16 cellular contexts compared by ENCODE assay signal in the genomic region with DNA sequence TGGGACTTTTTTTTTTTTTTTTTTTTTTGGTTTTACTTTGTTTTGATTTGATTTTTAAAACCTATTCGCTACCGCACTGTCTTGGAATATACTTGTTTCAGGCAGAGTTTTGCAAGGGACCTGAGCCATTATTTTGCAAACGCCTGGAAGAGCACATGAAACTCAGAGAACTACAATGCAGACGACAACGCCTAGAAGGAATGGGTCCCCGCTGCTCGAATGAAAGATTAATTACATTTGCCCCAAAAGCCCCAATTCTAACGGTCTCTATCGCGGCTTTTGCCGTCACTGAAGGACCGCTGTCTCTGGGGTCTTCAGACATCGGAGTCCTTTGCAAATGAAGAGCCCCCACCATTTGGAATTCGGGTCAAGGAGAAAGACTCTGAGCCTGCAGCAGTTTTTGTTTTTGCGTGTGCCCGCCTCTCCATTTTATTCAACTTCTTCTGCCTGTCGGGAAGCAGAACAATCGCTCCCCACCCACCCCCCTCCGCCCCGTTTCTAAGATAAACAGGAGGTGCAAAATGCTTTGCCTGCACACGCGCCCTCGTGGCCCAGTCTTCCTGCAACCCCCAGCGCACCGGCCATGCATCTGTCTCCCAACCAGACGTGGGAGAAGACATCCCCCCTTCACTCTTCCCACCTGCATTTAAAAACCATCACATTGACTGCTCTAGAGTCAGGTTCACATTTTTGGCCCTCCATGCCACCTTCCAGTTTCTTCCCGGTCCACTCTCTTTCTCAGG. TPM values are rescaled to one million over a fixed set of nuclear protein-coding genes. Genes with fewer than 3 reads are reported as not detected.
DNase-seq lines count a peak whose midpoint lies in the region; ATAC-seq and TF ChIP-seq lines count a peak whose summit lies in the region.
"Had no signal": no experiment of that assay in that cellular context is flagged by ENCODE, and none has a peak within 500 bp of the region (broad histone marks: within the 10 kb centered on the region; RNA-seq: fewer than 3 reads in every experiment).

No MANE protein-coding gene starts in this region.

- no peak for DNase-seq in nephron progenitor cell
- DNase-seq in natural killer cell: no peak
- DNase-seq in WERI-Rb-1: no peak
- no peak for DNase-seq in SW 1271 (lab: John Stamatoyannopoulos, UW)
- DNase-seq: COR-L47; GOT3; MG63; NCI-H187; Right ventricle myocardium superior; stimulated activated CD4-positive, alpha-beta T cell treated with anti-CD3 and anti-CD28 coated beads, Interleukin-15, amount 100 ng/mL, for 24 hours had no signal

- H3K27me3 Mint-ChIP-seq in nephron progenitor cell (ENCODE audit: low read depth, poor library complexity) (peaks cover 97% of the 10 kb centered on the region), natural killer cell (ENCODE audit: low read depth in 2 of 2) (peaks cover 85% of the 10 kb centered on the region in 2 donors)

- H3K27me3 ChIP-seq in HUES6 (ENCODE audit: control insufficient read depth, insufficient read depth, low read length): peaks cover 83% of the 10 kb centered on the region
- no peaks in the 10 kb centered on the region for H3K27me3 ChIP-seq in ectodermal cell (ENCODE audit: control insufficient read depth, insufficient read depth, low read length, poor library complexity, severe bottlenecking)
- H3K27me3 ChIP-seq in WERI-Rb-1 (ENCODE audit: insufficient read depth, low read depth, severe bottlenecking): peaks cover 99% of the 10 kb centered on the region

- intact Hi-C loops in natural killer cell (cut with micrococcal nuclease): no loop called here

- H3K4me3 Mint-ChIP-seq in nephron progenitor cell: peak overlapping the region; percentile 76
- no peak overlapping the region for H3K4me3 Mint-ChIP-seq in natural killer cell

- H3K4me1 ChIP-seq in ES-I3 (ENCODE audit: insufficient read depth, low read length) (peaks cover 48% of the 10 kb centered on the region), HUES6 (ENCODE audit: control insufficient read depth, insufficient read depth, low read length) (peaks cover 73% of the 10 kb centered on the region), ectodermal cell (ENCODE audit: control insufficient read depth, insufficient read depth, low read length) (peaks cover 76% of the 10 kb centered on the region)

- H3K9ac ChIP-seq in ES-I3 (ENCODE audit: low read depth, low read length) (peak overlapping the region; percentile 66; the same call in 1 of the 2 replicates), HUES6 (ENCODE audit: low read length) (no peak overlapping the region)

- TF ChIP-seq CTCF in nephron progenitor cell (IDR thresholded peaks at IDR 0.05) (no peak), natural killer cell (IDR thresholded peaks at IDR 0.05) (no peak), WERI-Rb-1 (IDR thresholded peaks at IDR 0.05; ENCODE audit: low read depth, low read length) (no peak)

- peaks cover 17% of the 10 kb centered on the region for H3K9me3 Mint-ChIP-seq in nephron progenitor cell
- H3K9me3 Mint-ChIP-seq in natural killer cell: peaks cover 7% of the 10 kb centered on the region in 2 donors

- peaks cover 86% of the 10 kb centered on the region for H3K4me1 Mint-ChIP-seq in nephron progenitor cell
- H3K4me1 Mint-ChIP-seq in natural killer cell: peaks cover 5 to 14% of the 10 kb centered on the region in 2 donors

- H3K27ac ChIP-seq in HUES6 (ENCODE audit: low read depth, low read length) (no peak overlapping the region), ectodermal cell (ENCODE audit: insufficient read depth, low read depth, low read length, poor library complexity, severe bottlenecking) (peak overlapping the region; percentile 82), WERI-Rb-1 (no peak overlapping the region)

- H3K4me3 ChIP-seq in HUES6 (ENCODE audit: low read depth, low read length): peak overlapping the region; percentile 46
- H3K4me3 ChIP-seq in ectodermal cell (ENCODE audit: insufficient read depth, low read depth, low read length): peak overlapping the region; percentile 8
- H3K4me3 ChIP-seq in WERI-Rb-1 (ENCODE audit: low read depth, low read length): no peak overlapping the region
- H3K4me3 ChIP-seq: MG63 had no signal

- no peak overlapping the region for H3K27ac Mint-ChIP-seq in nephron progenitor cell
- H3K27ac Mint-ChIP-seq in natural killer cell: no peak overlapping the region

- H3K36me3 ChIP-seq in ES-I3 (ENCODE audit: insufficient read depth, low read length): no peaks in the 10 kb centered on the region
- no peaks in the 10 kb centered on the region for H3K36me3 ChIP-seq in HUES6 (ENCODE audit: control insufficient read depth, insufficient read depth, low read length)
- no peaks in the 10 kb centered on the region for H3K36me3 ChIP-seq in ectodermal cell (ENCODE audit: control insufficient read depth, insufficient read depth, low read length)
- no peaks in the 10 kb centered on the region for H3K36me3 ChIP-seq in WERI-Rb-1
- H3K36me3 ChIP-seq: gastroesophageal sphincter, MG63 had no signal

- ATAC-seq in natural killer cell: no peak
- ATAC-seq: gastroesophageal sphincter had no signal

- H3K36me3 Mint-ChIP-seq in nephron progenitor cell (ENCODE audit: low read depth) (peaks cover 4% of the 10 kb centered on the region), natural killer cell (peaks cover 49% of the 10 kb centered on the region)

- 4 to 7% methylated on average over 27 of the region's 27 CpGs for WGBS in ectodermal cell, 2 experiments

- H3K9me3 ChIP-seq in ES-I3 (ENCODE audit: control insufficient read depth, insufficient read depth, low read length) (no peaks in the 10 kb centered on the region), HUES6 (ENCODE audit: control insufficient read depth, insufficient read depth, low read depth, low read length) (no peaks in the 10 kb centered on the region), ectodermal cell (ENCODE audit: control insufficient read depth, low read length) (no peaks in the 10 kb centered on the region), WERI-Rb-1 (ENCODE audit: severe bottlenecking) (peaks cover 4% of the 10 kb centered on the region)
- H3K9me3 ChIP-seq: gastroesophageal sphincter, MG63 had no signal

RNA-seq across cellular contexts. Expression of a gene that starts 13.5 kb away (rescaled TPM):
- polyA plus RNA-seq in ectodermal cell (2013, experiment 1 of 4): 253 TPM
- 302 TPM for polyA plus RNA-seq in ectodermal cell (2013, experiment 2 of 4)
- polyA plus RNA-seq in ectodermal cell (2013, experiment 3 of 4): 273 TPM
- 302 TPM for polyA plus RNA-seq in ectodermal cell (2013, experiment 4 of 4)
- not detected for total RNA-seq in natural killer cell
- total RNA-seq: NCI-H460; T-helper 2 cell treated with Interferon-gamma antibody and Interleukin-4, amounts not matched to agents 100 ng/mL and 5 ng/mL, for 36 hours had no signal
